In the genomic region with DNA sequence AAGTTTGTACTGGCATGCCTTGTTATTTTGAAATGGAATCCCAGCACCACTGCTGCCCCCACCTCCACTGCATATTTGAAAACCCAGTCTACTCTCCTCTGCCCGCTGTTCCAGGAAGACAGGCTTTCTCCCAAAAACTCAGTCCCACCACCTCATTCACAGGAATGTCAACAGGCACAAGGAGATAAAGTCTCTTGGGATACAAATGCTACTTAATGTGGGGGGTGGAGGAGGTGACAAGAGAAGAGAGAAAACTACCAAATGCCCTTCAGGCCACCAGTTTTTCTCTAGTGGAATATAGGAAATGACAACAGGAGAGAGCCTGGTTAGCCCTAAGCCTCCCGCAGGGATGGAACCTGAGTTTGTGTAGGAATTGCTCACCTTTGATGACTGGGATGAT, we compare ENCODE assay signal across 17 cellular contexts. TPM values are rescaled to one million over a fixed set of nuclear protein-coding genes. Genes with fewer than 3 reads are reported as not detected.
DNase-seq lines count a peak whose midpoint lies in the region; ATAC-seq and TF ChIP-seq lines count a peak whose summit lies in the region.
"Had no signal": no experiment of that assay in that cellular context is flagged by ENCODE, and none has a peak within 500 bp of the region (broad histone marks: within the 10 kb centered on the region; RNA-seq: fewer than 3 reads in every experiment).

No MANE protein-coding gene starts in this region.

- no peak overlapping the region for H3K27ac ChIP-seq in BLaER1 treated with 17β-estradiol and CSF1 and Interleukin-3, amounts not matched to agents 10 nM and 100 nM
- no peak overlapping the region for H3K27ac ChIP-seq in HUES48 (ENCODE audit: low read depth, low read length)
- H3K27ac ChIP-seq: spleen had no signal

- no peak overlapping the region for H3K4me3 ChIP-seq in BLaER1 treated with 17β-estradiol and CSF1 and Interleukin-3, amounts not matched to agents 10 nM and 100 nM
- peak overlapping the region; percentile 76; the same call in 1 of the 2 replicates for H3K4me3 ChIP-seq in HUES48 (ENCODE audit: low read depth, low read length)
- H3K4me3 ChIP-seq: lung had no signal

- peaks cover 41 to 58% (median 51%) of the 10 kb centered on the region in 11 experiments for H3K27me3 ChIP-seq in BLaER1 treated with 17β-estradiol and CSF1 and Interleukin-3, amounts not matched to agents 10 nM and 100 nM
- peaks cover 30% of the 10 kb centered on the region for H3K27me3 ChIP-seq in HUES48 (ENCODE audit: control insufficient read depth, insufficient read depth, low read length)

- H3K9me3 ChIP-seq in BLaER1 treated with 17β-estradiol and CSF1 and Interleukin-3, amounts not matched to agents 10 nM and 100 nM (replicated peaks in 1 of 11) = peaks cover 5 to 12% (median 8%) of the 10 kb centered on the region in 11 experiments
- no peaks in the 10 kb centered on the region; the same call in 1 of the 2 replicates for H3K9me3 ChIP-seq in HUES48 (ENCODE audit: control insufficient read depth, insufficient read depth, low read length)

- no peak for ATAC-seq in effector memory CD8-positive, alpha-beta T cell (replicated peaks)

- peaks cover 6 to 10% of the 10 kb centered on the region in 2 donors for H3K4me1 Mint-ChIP-seq in effector memory CD8-positive, alpha-beta T cell (ENCODE audit: low read depth in 2 of 2)
- H3K4me1 Mint-ChIP-seq in nephron = peaks cover 38% of the 10 kb centered on the region
- H3K4me1 Mint-ChIP-seq: activated CD4-positive, alpha-beta T cell treated with anti-CD3 and anti-CD28 coated beads, Interleukin-2, amount 10 ng/mL, durations not matched to agents 24 days and 14 days had no signal

- in situ Hi-C loops in G401 (cut with HindIII; ENCODE audit: low sequenced_read_pairs) = no loop called here

- H3K9me3 Mint-ChIP-seq in effector memory CD8-positive, alpha-beta T cell = peaks cover 0 to 7% of the 10 kb centered on the region in 2 donors
- peaks cover 6% of the 10 kb centered on the region for H3K9me3 Mint-ChIP-seq in nephron

- no peak overlapping the region for H3K9ac ChIP-seq in BLaER1 treated with 17β-estradiol and CSF1 and Interleukin-3, amounts not matched to agents 10 nM and 100 nM
- H3K9ac ChIP-seq in HUES48 (ENCODE audit: low read depth, low read length) = no peak overlapping the region

- H3K27me3 Mint-ChIP-seq in effector memory CD8-positive, alpha-beta T cell = peaks cover 66 to 94% of the 10 kb centered on the region in 2 donors
- H3K27me3 Mint-ChIP-seq in nephron (ENCODE audit: low read depth) = peaks cover 63% of the 10 kb centered on the region

- peaks cover 0 to 42% (median 16%) of the 10 kb centered on the region in 11 experiments; a peak in 15 of 22 replicates for H4K20me1 ChIP-seq in BLaER1 treated with 17β-estradiol and CSF1 and Interleukin-3, amounts not matched to agents 10 nM and 100 nM

- H3K4me2 ChIP-seq in BLaER1 treated with 17β-estradiol and CSF1 and Interleukin-3, amounts not matched to agents 10 nM and 100 nM = peak overlapping the region in 7 of 11 experiments; percentile 92 to 100 (median 96); a peak in 4 of 22 replicates

- no peaks in the 10 kb centered on the region for H3K36me3 ChIP-seq in BLaER1 treated with 17β-estradiol and CSF1 and Interleukin-3, amounts not matched to agents 10 nM and 100 nM
- H3K36me3 ChIP-seq in HUES48 (ENCODE audit: control insufficient read depth, insufficient read depth, low read length) = no peaks in the 10 kb centered on the region
- H3K36me3 ChIP-seq: spleen had no signal

- H3K27ac Mint-ChIP-seq in effector memory CD8-positive, alpha-beta T cell = peak overlapping the region; percentile 57 to 59
- H3K27ac Mint-ChIP-seq in nephron = peak overlapping the region in 2 of 3 experiments; percentile 27 to 44
- H3K27ac Mint-ChIP-seq: activated CD4-positive, alpha-beta T cell treated with anti-CD3 and anti-CD28 coated beads, Interleukin-2, amount 10 ng/mL, durations not matched to agents 24 days and 14 days; CD8-positive, alpha-beta memory T cell had no signal

- peak overlapping the region; percentile 72 to 80 for H3K4me3 Mint-ChIP-seq in effector memory CD8-positive, alpha-beta T cell
- peak overlapping the region; percentile 77 to 93 (median 84) for H3K4me3 Mint-ChIP-seq in nephron
- H3K4me3 Mint-ChIP-seq: activated CD4-positive, alpha-beta T cell treated with anti-CD3 and anti-CD28 coated beads, Interleukin-2, amount 10 ng/mL, durations not matched to agents 24 days and 14 days had no signal

- no peaks in the 10 kb centered on the region for H3K36me3 Mint-ChIP-seq in effector memory CD8-positive, alpha-beta T cell (ENCODE audit: insufficient read depth)
- H3K36me3 Mint-ChIP-seq in nephron (ENCODE audit: low read depth) = no peaks in the 10 kb centered on the region
- H3K36me3 Mint-ChIP-seq: CD8-positive, alpha-beta memory T cell had no signal

- DNase-seq in effector memory CD8-positive, alpha-beta T cell = no peak
- no peak for DNase-seq in DMS114 treated with DMSO at 0.1 percent for 48 hours (lab: John Stamatoyannopoulos, UW; ENCODE audit: unreplicated experiment)
- DNase-seq in G401 (ENCODE audit: low spot score) = no peak
- no peak for DNase-seq in GDM1 (lab: John Stamatoyannopoulos, UW)
- no peak for DNase-seq in HT-29 (ENCODE audit: low spot score)
- DNase-seq: activated gamma-delta T cell; CD8-positive, alpha-beta memory T cell; effector CD8-positive, alpha-beta T cell; naive B cell; NCI-H1092; NCI-H2081 treated with DMSO at 0.1 percent for 48 hours; spleen had no signal

- no peak for TF ChIP-seq CTCF in nephron (IDR thresholded peaks at IDR 0.05; ENCODE audit: unreplicated experiment in 3 of 3)

- peaks cover 4 to 26% (median 21%) of the 10 kb centered on the region in 10 experiments; a peak in 19 of 20 replicates for H3K4me1 ChIP-seq in BLaER1 treated with 17β-estradiol and CSF1 and Interleukin-3, amounts not matched to agents 10 nM and 100 nM
- H3K4me1 ChIP-seq in HUES48 (ENCODE audit: control insufficient read depth, insufficient read depth, low read length) = peaks cover 21% of the 10 kb centered on the region

RNA-seq across cellular contexts. Expression of gene COL13A1, which starts 1.0 kb away (rescaled TPM):
- 0.17 TPM in 1 of 2 replicates, not detected in the other for total RNA-seq in G401 (2014; rRNA removed; shearing (Covaris generic))
- total RNA-seq in HT-29 (2014; rRNA removed; shearing (Covaris generic)) = 0.05 and 0.18 TPM in 2 replicates
- total RNA-seq: activated CD4-positive, alpha-beta T cell treated with anti-CD3 and anti-CD28 coated beads, Interleukin-2, amount 10 ng/mL, durations not matched to agents 24 days and 14 days; CD8-positive, alpha-beta memory T cell had no signal
